In the genomic region with DNA sequence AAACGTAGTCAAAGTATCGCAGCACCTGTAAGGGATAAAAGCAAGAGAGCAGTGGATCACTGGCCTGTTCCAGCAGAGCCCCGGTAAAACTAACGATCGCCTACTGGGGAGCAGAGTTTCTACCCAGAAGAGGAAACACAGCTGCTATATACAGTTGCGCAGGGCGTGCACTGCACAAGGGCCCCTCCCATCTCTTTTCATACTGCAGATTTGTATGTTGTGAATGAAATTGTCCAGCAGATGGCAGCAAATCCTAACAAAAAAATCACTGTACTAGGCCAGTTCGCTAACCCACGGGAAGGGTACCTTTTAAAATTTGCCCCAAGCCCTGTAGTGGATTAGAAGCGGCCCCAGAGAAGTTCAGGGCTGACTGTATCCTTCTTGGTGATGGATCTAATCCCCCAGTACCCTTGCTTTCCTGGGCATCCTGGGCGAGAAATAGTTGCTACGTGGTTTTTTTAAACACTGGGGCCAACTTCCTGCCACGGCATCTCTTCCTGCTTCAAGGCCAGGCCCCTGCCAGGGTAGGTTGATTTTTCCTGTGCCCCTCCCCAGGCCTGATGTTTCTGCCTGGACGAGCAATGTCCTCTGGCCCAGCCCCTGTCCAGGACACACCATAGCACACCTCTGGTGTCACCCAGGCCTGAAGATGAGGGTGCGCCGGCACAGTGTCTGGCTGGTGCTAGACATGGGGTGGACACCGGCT, we compare ENCODE assay signal across 8 cellular contexts.
DNase-seq lines count a peak whose midpoint lies in the region; ATAC-seq, FAIRE-seq and TF ChIP-seq lines count a peak whose summit lies in the region.

No MANE protein-coding gene starts in this region.

- H3K27ac ChIP-seq in body of pancreas, result no peak overlapping the region

- 31 to 33% methylated on average over 16 to 17 of the region's 17 CpGs for WGBS in body of pancreas, 2 donors

- no peaks in the 10 kb centered on the region for H3K27me3 ChIP-seq in body of pancreas

- peak; percentile 45 to 84 (median 77) for TF ChIP-seq CTCF in body of pancreas (IDR thresholded peaks at IDR 0.05)

- H3K9me3 ChIP-seq in body of pancreas, result no peaks in the 10 kb centered on the region

- ATAC-seq in body of pancreas (peak; percentile 83), HG02678 (IDR thresholded peaks at IDR 0.05; ENCODE audit: unreplicated experiment) (no peak)

- H3K4me3 ChIP-seq in body of pancreas, result no peak overlapping the region

- no peaks in the 10 kb centered on the region for H3K36me3 ChIP-seq in body of pancreas (replicated peaks in 1 of 2; ENCODE audit: insufficient read depth in 1 of 2, low read depth in 2 of 2)

- TF ChIP-seq POLR2A in body of pancreas (IDR thresholded peaks at IDR 0.05), result no peak

- DNase-seq in AML-193 (lab: John Stamatoyannopoulos, UW) (peak; percentile 55 to 65), GM19239 (ENCODE audit: insufficient read length, low spot score) (peak; percentile 60), NCI-H1694 (lab: John Stamatoyannopoulos, UW) (peak; percentile 71), UCSD-AML1 (lab: John Stamatoyannopoulos, UW; ENCODE audit: unreplicated experiment) (peak; percentile 41), body of pancreas (peak; percentile 56 to 72 (median 62)), iris pigment epithelial cell (ENCODE audit: low read depth) (peak; percentile 64)
- peak; percentile 32 to 45 (median 41) for DNase-seq in stimulated activated CD4-positive, alpha-beta T cell treated with anti-CD3 and anti-CD28 coated beads, Interleukin-1b, Interleukin-23, amount 100 ng/mL, for 24 hours (ENCODE audit: low read depth in 4 of 4, low spot score in 1 of 4)

- peak; percentile 96 for FAIRE-seq in GM19239 (lab: Jason Lieb, UNC)

- intact Hi-C loops in body of pancreas (cut with DNase I), result no loop called here

- H3K4me1 ChIP-seq in body of pancreas, result peaks cover 5% of the 10 kb centered on the region
